6 cellular contexts compared by ENCODE assay signal in genomic region chr17:46409864-46410263, GRCh38. TPM values are rescaled to one million over a fixed set of nuclear protein-coding genes. Genes with fewer than 3 reads are reported as not detected.
DNase-seq lines count a peak whose midpoint lies in the region; ATAC-seq, FAIRE-seq and TF ChIP-seq lines count a peak whose summit lies in the region.
"Not testable (repeated sequence)": the region's sequence is repeated elsewhere in the genome, so short reads cannot be mapped to it uniquely, and the experiment has no call there.

No MANE protein-coding gene starts in this region.

- H3K36me3 ChIP-seq in GM23248 (ENCODE audit: low read depth); IMR-90 (ENCODE audit: control insufficient read depth, insufficient read depth, low read length); astrocyte (ENCODE audit: insufficient read depth, low read length); keratinocyte (ENCODE audit: control insufficient read depth in 2 of 2, extremely low read depth in 1 of 2, insufficient read depth in 2 of 2, low read length in 2 of 2): not testable (repeated sequence)

- H3K9me2 ChIP-seq in GM23248 (ENCODE audit: insufficient read depth), result not testable (repeated sequence)

- not testable (repeated sequence) for H3K56ac ChIP-seq in IMR-90 (ENCODE audit: extremely low read depth, insufficient read depth, low read length)

- H3K18ac ChIP-seq in IMR-90 (ENCODE audit: low read depth, low read length), result not testable (repeated sequence)

- not testable (repeated sequence) for H3K9me1 ChIP-seq in IMR-90 (ENCODE audit: insufficient read depth, low read length); keratinocyte (ENCODE audit: control insufficient read depth, extremely low read depth, insufficient read depth, low read length)

- TF ChIP-seq POLR2A in H54 (IDR thresholded peaks at IDR 0.05; ENCODE audit: low read depth, low read length); IMR-90 (IDR thresholded peaks at IDR 0.05; ENCODE audit: low read depth, low read length): not testable (repeated sequence)

- TF ChIP-seq CTCF in IMR-90 (conservative IDR thresholded peaks at IDR 0.05; ENCODE audit: low read depth, low read length); astrocyte (IDR thresholded peaks at IDR 0.05; ENCODE audit: insufficient read depth, low read depth, low read length); keratinocyte (optimal IDR thresholded peaks at IDR 0.05 in 1 of 3, IDR thresholded peaks at IDR 0.05 in 1 of 3, conservative IDR thresholded peaks at IDR 0.05 in 1 of 3; ENCODE audit: extremely low read depth in 1 of 3, insufficient read depth in 2 of 3, low read length in 3 of 3): not testable (repeated sequence)

- H3K14ac ChIP-seq in IMR-90 (replicated peaks; ENCODE audit: low read depth, low read length), result not testable (repeated sequence)

- not testable (repeated sequence) for H3K4me2 ChIP-seq in GM23248 (ENCODE audit: unreplicated experiment); IMR-90 (ENCODE audit: low read depth, low read length); astrocyte (ENCODE audit: low read length); keratinocyte (ENCODE audit: control insufficient read depth, extremely low read depth, insufficient read depth, low read depth, low read length)

- DNase-seq in GM23248; H54 (ENCODE audit: insufficient read length, low spot score); IMR-90; astrocyte (ENCODE audit: low read depth); keratinocyte (ENCODE audit: low read depth, low spot score): not testable (repeated sequence)

- not testable (repeated sequence) for H3F3A ChIP-seq in GM23248 (ENCODE audit: insufficient read depth)

- not testable (repeated sequence) for H3K79me2 ChIP-seq in GM23248 (ENCODE audit: insufficient read depth); astrocyte (ENCODE audit: insufficient read depth, low read length); keratinocyte (ENCODE audit: control insufficient read depth, insufficient read depth, low read length)

- not testable (repeated sequence) for H2AK9ac ChIP-seq in IMR-90 (replicated peaks; ENCODE audit: low read depth, low read length, poor library complexity)

- intact Hi-C loops in IMR-90 (cut with micrococcal nuclease), result not testable (repeated sequence)

- H3K4me1 ChIP-seq in GM23248 (ENCODE audit: insufficient read depth); IMR-90 (ENCODE audit: control insufficient read depth, insufficient read depth, low read length); astrocyte (ENCODE audit: insufficient read depth, low read length); keratinocyte (ENCODE audit: control insufficient read depth, extremely low read depth, insufficient read depth, low read length): not testable (repeated sequence)

- H3K4me1 Mint-ChIP-seq in astrocyte (ENCODE audit: low read depth, unreplicated experiment), result not testable (repeated sequence)

- in situ Hi-C loops in GM23248 (cut with MboI); IMR-90 (cut with MboI; ENCODE audit: low sequenced_read_pairs): not testable (repeated sequence)

- not testable (repeated sequence) for H3K9me3 Mint-ChIP-seq in astrocyte (ENCODE audit: unreplicated experiment)

- not testable (repeated sequence) for H3K9ac ChIP-seq in GM23248; IMR-90 (ENCODE audit: low read depth, low read length); astrocyte (ENCODE audit: low read length); keratinocyte (ENCODE audit: control insufficient read depth, extremely low read depth, insufficient read depth, low read length)

- not testable (repeated sequence) for H3K27ac Mint-ChIP-seq in astrocyte (ENCODE audit: unreplicated experiment)

- H4K5ac ChIP-seq in IMR-90 (ENCODE audit: low read depth, low read length), result not testable (repeated sequence)

- TF ChIP-seq RAD21 in IMR-90 (IDR thresholded peaks at IDR 0.05; ENCODE audit: low read length), result not testable (repeated sequence)

- POLR2A ChIA-PET in IMR-90 (lab: Charles Lee; ENCODE audit: unreplicated experiment), result not testable (repeated sequence)

- dilution Hi-C loops in IMR-90 (cut with HindIII; ENCODE audit: low sequenced_read_pairs, unreplicated experiment); keratinocyte (cut with MboI; ENCODE audit: extremely low pct_ligation_motif_present, low sequenced_read_pairs): not testable (repeated sequence)

- not testable (repeated sequence) for H3K9me3 ChIP-seq in GM23248 (ENCODE audit: low read depth); IMR-90 (ENCODE audit: control insufficient read depth, insufficient read depth, low read length); astrocyte (ENCODE audit: insufficient read depth, low read depth, low read length); keratinocyte (ENCODE audit: control insufficient read depth, low read depth, low read length)

- H4K91ac ChIP-seq in IMR-90 (ENCODE audit: insufficient read depth, low read depth, low read length), result not testable (repeated sequence)

- ATAC-seq in IMR-90 (ENCODE audit: low read depth) (peak; percentile 86), esophagus mucosa (peak; percentile 80)

- FAIRE-seq in H54 (lab: Jason Lieb, UNC) (peak; percentile 82), astrocyte (lab: Jason Lieb, UNC) (peak; percentile 98), keratinocyte (lab: Jason Lieb, UNC) (peak; percentile 99)

- H3K36me3 Mint-ChIP-seq in astrocyte (ENCODE audit: low read depth, unreplicated experiment), result not testable (repeated sequence)

- BruUV-seq in IMR-90 (replicated peaks; lab: Mats Ljungman, UMichigan), result not testable (repeated sequence)

- H3K4me3 Mint-ChIP-seq in astrocyte (ENCODE audit: unreplicated experiment), result not testable (repeated sequence)

- not testable (repeated sequence) for H2BK15ac ChIP-seq in IMR-90 (ENCODE audit: low read depth, low read length)

- 31% methylated on average over 2 of the region's 2 CpGs; no CpG with 5 or more reads in 1 of the 2 experiments for WGBS in GM23248 (ENCODE audit: low coverage in 1 of 2, low lambda C conversion rate in 2 of 2, missing lambda C conversion rate in 2 of 2), 2 experiments
- no CpG with 5 or more reads among the region's 2 CpGs for WGBS in IMR-90 (ENCODE audit: extremely low coverage in 2 of 2, insufficient read length in 1 of 2), 2 experiments

- CTCF ChIA-PET in IMR-90 (lab: Yijun Ruan, JAX), result not testable (repeated sequence)

- H2BK120ac ChIP-seq in IMR-90 (ENCODE audit: low read depth, low read length), result not testable (repeated sequence)

- not testable (repeated sequence) for H3K4me3 ChIP-seq in GM23248; IMR-90 (ENCODE audit: insufficient read depth, low read depth, low read length); astrocyte (ENCODE audit: insufficient read depth, low read depth, low read length); keratinocyte (ENCODE audit: control insufficient read depth in 2 of 3, extremely low read depth in 1 of 3, insufficient read depth in 2 of 3, low read depth in 1 of 3, low read length in 3 of 3)

- H4K8ac ChIP-seq in IMR-90 (ENCODE audit: low read depth in 2 of 2, low read length in 2 of 2), result not testable (repeated sequence)

- not testable (repeated sequence) for H3K27me3 Mint-ChIP-seq in astrocyte (ENCODE audit: low read depth, unreplicated experiment)

- not testable (repeated sequence) for H2BK5ac ChIP-seq in IMR-90 (ENCODE audit: low read depth, low read length, poor library complexity, severe bottlenecking)

- H3K79me1 ChIP-seq in IMR-90 (ENCODE audit: low read depth in 1 of 2, low read length in 2 of 2), result not testable (repeated sequence)

- not testable (repeated sequence) for H3K27me3 ChIP-seq in GM23248 (replicated peaks; ENCODE audit: insufficient read depth); IMR-90 (ENCODE audit: control insufficient read depth, insufficient read depth, low read length); astrocyte (ENCODE audit: insufficient read depth, low read length); keratinocyte (ENCODE audit: control insufficient read depth, extremely low read depth, insufficient read depth, low read length)

- H3K27ac ChIP-seq in GM23248, result peak overlapping the region; percentile 54; the same call in 1 of the 2 replicates
- not testable (repeated sequence) for H3K27ac ChIP-seq in IMR-90 (ENCODE audit: insufficient read depth, low read length); astrocyte (ENCODE audit: low read depth, low read length); keratinocyte (ENCODE audit: control insufficient read depth, insufficient read depth, low read length)

- H3K4ac ChIP-seq in IMR-90 (ENCODE audit: low read depth, low read length), result not testable (repeated sequence)

- not testable (repeated sequence) for H4K20me1 ChIP-seq in GM23248 (ENCODE audit: insufficient read depth); IMR-90 (ENCODE audit: insufficient read depth, low read length); astrocyte (ENCODE audit: insufficient read depth, low read length); keratinocyte (ENCODE audit: control insufficient read depth, extremely low read depth, insufficient read depth, low read length)

- H3K23ac ChIP-seq in IMR-90 (ENCODE audit: low read depth, low read length), result not testable (repeated sequence)

- not testable (repeated sequence) for H2AK5ac ChIP-seq in IMR-90 (ENCODE audit: low read depth, low read length)

- not testable (repeated sequence) for H2BK20ac ChIP-seq in IMR-90 (ENCODE audit: low read depth, low read length)

- H2AFZ ChIP-seq in GM23248; IMR-90 (replicated peaks; ENCODE audit: low read length, poor library complexity); astrocyte (ENCODE audit: low read depth, low read length); keratinocyte (ENCODE audit: control insufficient read depth, low read length): not testable (repeated sequence)

RNA-seq across cellular contexts. Expression of gene ARL17B, which starts 48.3 kb away (rescaled TPM):
- 2.6 and 20.1 TPM in 2 replicates for total RNA-seq in GM23248 (2014; rRNA removed; shearing (Covaris generic))
- polyA plus RNA-seq in GM23248 (2016; fragmentation: Nextera tagmentation; extraction: Ambion mirVana), result 11.9 and 14.4 TPM in 2 replicates
- total RNA-seq in IMR-90 (2012; rRNA removed), result 4.8 and 5.0 TPM in 2 replicates
- 4.6 and 6.5 TPM in 2 replicates for polyA plus RNA-seq in IMR-90 (2012; rRNA removed)
- polyA plus RNA-seq in IMR-90 (2012; cell fraction: cytosol; rRNA removed), result 3.0 and 4.3 TPM in 2 replicates
- polyA plus RNA-seq in IMR-90 (2012; cell fraction: nucleus; rRNA removed; ENCODE audit: low replicate concordance), result 5.6 and 15.7 TPM in 2 replicates
- 10.6 and 12.2 TPM in 2 replicates for total RNA-seq in astrocyte
- total RNA-seq in esophagus mucosa, result 6.6 TPM
- polyA plus RNA-seq in keratinocyte, result 6.7 to 10.6 TPM (median 9.7 TPM) in 3 replicates
- polyA plus RNA-seq in keratinocyte (2011; ENCODE audit: low read depth), result 3.7 TPM
- polyA plus RNA-seq in keratinocyte (2011; cell fraction: cytosol; rRNA removed), result 4.2 and 4.7 TPM in 2 replicates
- polyA plus RNA-seq in keratinocyte (2011; cell fraction: nucleus; rRNA removed), result 5.9 and 15.6 TPM in 2 replicates
- polyA plus RNA-seq in keratinocyte (2012; ENCODE audit: low replicate concordance), result 2.5 and 8.8 TPM in 2 replicates
- polyA minus RNA-seq in keratinocyte, result 1.9 to 2.5 TPM (median 2.0 TPM) in 3 replicates
- polyA minus RNA-seq in keratinocyte (2011; cell fraction: cytosol; rRNA and poly(A)+ RNA removed), result not detected
- polyA minus RNA-seq in keratinocyte (2011; cell fraction: nucleus; rRNA and poly(A)+ RNA removed), result 0.84 and 5.0 TPM in 2 replicates
